In genomic region chr9:137296214-137297059, GRCh38 we compare ENCODE assay signal across 8 cellular contexts. TPM values are rescaled to one million over a fixed set of nuclear protein-coding genes. Genes with fewer than 3 reads are reported as not detected.
DNase-seq lines count a peak whose midpoint lies in the region; FAIRE-seq and TF ChIP-seq lines count a peak whose summit lies in the region.

No MANE protein-coding gene starts in this region.

- H3K27ac ChIP-seq in CD8-positive, alpha-beta memory T cell (ENCODE audit: low read depth, low read length), result no peak overlapping the region
- no peak overlapping the region for H3K27ac ChIP-seq in WERI-Rb-1

- H3K9me3 Mint-ChIP-seq in CD8-positive, alpha-beta memory T cell, result peaks cover 0 to 5% (median 0%) of the 10 kb centered on the region in 5 donors
- no peaks in the 10 kb centered on the region for H3K9me3 Mint-ChIP-seq in neural crest cell

- FAIRE-seq in GM12892 (lab: Jason Lieb, UNC), result no peak

- peak overlapping the region in 5 of 7 donors; percentile 52 to 83 (median 70) for H3K4me3 Mint-ChIP-seq in CD8-positive, alpha-beta memory T cell
- peak overlapping the region; percentile 74 for H3K4me3 Mint-ChIP-seq in neural crest cell

- H3K4me3 ChIP-seq in CD8-positive, alpha-beta memory T cell (ENCODE audit: low read length), result no peak overlapping the region
- H3K4me3 ChIP-seq in WERI-Rb-1 (ENCODE audit: low read depth, low read length), result peak overlapping the region; percentile 37

- TF ChIP-seq POLR2A in GM12892 (IDR thresholded peaks at IDR 0.05; ENCODE audit: low read depth, low read length), result no peak

- CTCF ChIA-PET in CD8-positive, alpha-beta memory T cell (lab: Charles Lee), result no interaction called here

- peaks cover 19% of the 10 kb centered on the region for H3K4me1 ChIP-seq in CD8-positive, alpha-beta memory T cell (ENCODE audit: insufficient read depth, low read length)

- H3K4me1 Mint-ChIP-seq in CD8-positive, alpha-beta memory T cell, result peaks cover 5 to 17% (median 10%) of the 10 kb centered on the region in 3 donors
- H3K4me1 Mint-ChIP-seq in neural crest cell, result peaks cover 38% of the 10 kb centered on the region

- no peak for DNase-seq in CD8-positive, alpha-beta memory T cell
- DNase-seq in WERI-Rb-1 (no peak), glomerular endothelial cell (ENCODE audit: extremely low read depth, low read depth, low spot score) (peak; percentile 82), neural crest cell (ENCODE audit: low read depth, low spot score) (no peak), GM12892 (ENCODE audit: insufficient read length) (no peak), NCI-H2029 treated with DMSO at 0.1 percent for 48 hours (lab: John Stamatoyannopoulos, UW) (no peak), Ammon's horn (ENCODE audit: low spot score) (no peak), OCI-M2 (lab: John Stamatoyannopoulos, UW; ENCODE audit: unreplicated experiment) (no peak)

- no peaks in the 10 kb centered on the region for H3K36me3 Mint-ChIP-seq in CD8-positive, alpha-beta memory T cell
- H3K36me3 Mint-ChIP-seq in neural crest cell (ENCODE audit: low read depth), result peaks cover 4% of the 10 kb centered on the region

- H3K27me3 Mint-ChIP-seq in CD8-positive, alpha-beta memory T cell, result peaks cover 35 to 39% of the 10 kb centered on the region in 2 donors
- H3K27me3 Mint-ChIP-seq in neural crest cell (ENCODE audit: low read depth), result peaks cover 28% of the 10 kb centered on the region

- no peaks in the 10 kb centered on the region for H3K9me3 ChIP-seq in CD8-positive, alpha-beta memory T cell (ENCODE audit: low read length)
- no peaks in the 10 kb centered on the region for H3K9me3 ChIP-seq in WERI-Rb-1 (ENCODE audit: severe bottlenecking)

- no peaks in the 10 kb centered on the region for H3K36me3 ChIP-seq in CD8-positive, alpha-beta memory T cell (ENCODE audit: insufficient read depth, low read length)
- H3K36me3 ChIP-seq in WERI-Rb-1, result peaks cover 10% of the 10 kb centered on the region

- peak overlapping the region in 1 of 8 donors; percentile 74 for H3K27ac Mint-ChIP-seq in CD8-positive, alpha-beta memory T cell
- H3K27ac Mint-ChIP-seq in neural crest cell (ENCODE audit: unreplicated experiment), result peak overlapping the region; percentile 1

- POLR2A ChIA-PET in CD8-positive, alpha-beta memory T cell (lab: Charles Lee), result interaction anchor here (0.5 kb wide), 1 partner anchor 35 kb away, joined by 4 read pairs; no protein-coding TSS in a partner anchor

- TF ChIP-seq CTCF in WERI-Rb-1 (IDR thresholded peaks at IDR 0.05; ENCODE audit: low read depth, low read length) (no peak), neural crest cell (conservative IDR thresholded peaks at IDR 0.05) (no peak)

- peaks cover 55% of the 10 kb centered on the region for H3K27me3 ChIP-seq in CD8-positive, alpha-beta memory T cell (ENCODE audit: insufficient read depth, low read length, poor library complexity, severe bottlenecking)
- peaks cover 2% of the 10 kb centered on the region for H3K27me3 ChIP-seq in WERI-Rb-1 (ENCODE audit: insufficient read depth, low read depth, severe bottlenecking)

RNA-seq across cellular contexts. Expression of gene NRARP, which starts 5.6 kb away (rescaled TPM):
- 1 to 10 TPM; 1.9 to 2.3 TPM for total RNA-seq in CD8-positive, alpha-beta memory T cell
- not detected for polyA plus RNA-seq in CD8-positive, alpha-beta memory T cell
- total RNA-seq in glomerular endothelial cell (62.5 and 188 TPM in 2 replicates), neural crest cell (31.7 and 33.7 TPM in 2 replicates)
- polyA plus RNA-seq in GM12892 (2012; ENCODE audit: missing spikeins), result 0.95 TPM

RNA-seq across cellular contexts. Expression of gene TOR4A, which starts 18.9 kb away (rescaled TPM):
- 1 to 10 TPM; 3.3 to 3.9 TPM for total RNA-seq in CD8-positive, alpha-beta memory T cell
- polyA plus RNA-seq in CD8-positive, alpha-beta memory T cell, result 1.8 TPM
- 59.7 and 81.4 TPM in 2 replicates for total RNA-seq in glomerular endothelial cell
- 0.75 and 0.86 TPM in 2 replicates for total RNA-seq in neural crest cell
- 2.1 TPM for polyA plus RNA-seq in GM12892 (2012; ENCODE audit: missing spikeins)

RNA-seq across cellular contexts. Expression of gene NELFB, which starts 41.3 kb away (rescaled TPM):
- total RNA-seq in CD8-positive, alpha-beta memory T cell, result 10 to 100 TPM; 67.5 to 72.0 TPM
- polyA plus RNA-seq in CD8-positive, alpha-beta memory T cell, result 34.8 TPM
- total RNA-seq in glomerular endothelial cell, result 48.5 and 63.0 TPM in 2 replicates
- 76.7 and 79.0 TPM in 2 replicates for total RNA-seq in neural crest cell
- 21.8 TPM for polyA plus RNA-seq in GM12892 (2012; ENCODE audit: missing spikeins)

RNA-seq across cellular contexts. Expression of gene STPG3, which starts 45.4 kb away (rescaled TPM):
- total RNA-seq in CD8-positive, alpha-beta memory T cell, result under 1 TPM; 0.27 to 0.28 TPM
- not detected for polyA plus RNA-seq in CD8-positive, alpha-beta memory T cell
- not detected in 2 replicates for total RNA-seq in glomerular endothelial cell
- 0.26 TPM in 1 of 2 replicates, not detected in the other for total RNA-seq in neural crest cell
- 0.57 TPM for polyA plus RNA-seq in GM12892 (2012; ENCODE audit: missing spikeins)

RNA-seq across cellular contexts. Expression of gene TUBB4B, which starts 55.4 kb away (rescaled TPM):
- total RNA-seq in CD8-positive, alpha-beta memory T cell, result 100 to 1,000 TPM; 322 to 331 TPM
- polyA plus RNA-seq in CD8-positive, alpha-beta memory T cell, result 64.6 TPM
- 400 and 427 TPM in 2 replicates for total RNA-seq in glomerular endothelial cell
- 329 and 336 TPM in 2 replicates for total RNA-seq in neural crest cell
- 96.6 TPM for polyA plus RNA-seq in GM12892 (2012; ENCODE audit: missing spikeins)

Comparison
In these comparisons a context has a peak if more than half of its experiments do, and no peak if none do; other contexts are left out.
1. RNA of gene TOR4A, which starts 18.9 kb away (total RNA-seq): 59.7 to 81.4 TPM in glomerular endothelial cell; 3.3 to 3.9 TPM in CD8-positive, alpha-beta memory T cell and 0.75 to 0.86 TPM in neural crest cell; every median in the first group is over 10 times any median in the second.